In the genomic region with DNA sequence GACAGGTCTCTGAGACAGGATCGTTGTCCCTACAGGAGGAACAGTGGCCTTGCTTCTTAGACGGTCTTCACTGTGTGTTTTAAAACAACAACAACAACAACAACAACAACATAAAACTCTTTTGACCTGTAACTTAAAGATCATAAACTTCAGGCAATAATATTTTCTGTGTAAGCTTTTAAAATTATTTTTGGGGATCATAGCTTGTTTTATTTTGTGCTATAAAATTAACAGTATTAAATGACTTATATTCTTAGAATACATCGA, we compare ENCODE assay signal across 3 cellular contexts.
TF ChIP-seq lines count a peak whose summit lies in the region.

No MANE protein-coding gene starts in this region.

TF ChIP-seq in GM23338, 12 proteins besides CTCF, POLR2A, EP300 and RAD21 (continues in another document):
- TF ChIP-seq NANOG (IDR thresholded peaks at IDR 0.05; ENCODE audit: borderline replicate concordance) (no peak), POLR2AphosphoS5 (IDR thresholded peaks at IDR 0.05; ENCODE audit: low read depth) (no peak), JUNB (IDR thresholded peaks at IDR 0.05; ENCODE audit: unreplicated experiment) (no peak), CREB1 (CRISPR knock-in tag; IDR thresholded peaks at IDR 0.05; ENCODE audit: low read depth) (no peak)
- TF ChIP-seq, protein P1, sequence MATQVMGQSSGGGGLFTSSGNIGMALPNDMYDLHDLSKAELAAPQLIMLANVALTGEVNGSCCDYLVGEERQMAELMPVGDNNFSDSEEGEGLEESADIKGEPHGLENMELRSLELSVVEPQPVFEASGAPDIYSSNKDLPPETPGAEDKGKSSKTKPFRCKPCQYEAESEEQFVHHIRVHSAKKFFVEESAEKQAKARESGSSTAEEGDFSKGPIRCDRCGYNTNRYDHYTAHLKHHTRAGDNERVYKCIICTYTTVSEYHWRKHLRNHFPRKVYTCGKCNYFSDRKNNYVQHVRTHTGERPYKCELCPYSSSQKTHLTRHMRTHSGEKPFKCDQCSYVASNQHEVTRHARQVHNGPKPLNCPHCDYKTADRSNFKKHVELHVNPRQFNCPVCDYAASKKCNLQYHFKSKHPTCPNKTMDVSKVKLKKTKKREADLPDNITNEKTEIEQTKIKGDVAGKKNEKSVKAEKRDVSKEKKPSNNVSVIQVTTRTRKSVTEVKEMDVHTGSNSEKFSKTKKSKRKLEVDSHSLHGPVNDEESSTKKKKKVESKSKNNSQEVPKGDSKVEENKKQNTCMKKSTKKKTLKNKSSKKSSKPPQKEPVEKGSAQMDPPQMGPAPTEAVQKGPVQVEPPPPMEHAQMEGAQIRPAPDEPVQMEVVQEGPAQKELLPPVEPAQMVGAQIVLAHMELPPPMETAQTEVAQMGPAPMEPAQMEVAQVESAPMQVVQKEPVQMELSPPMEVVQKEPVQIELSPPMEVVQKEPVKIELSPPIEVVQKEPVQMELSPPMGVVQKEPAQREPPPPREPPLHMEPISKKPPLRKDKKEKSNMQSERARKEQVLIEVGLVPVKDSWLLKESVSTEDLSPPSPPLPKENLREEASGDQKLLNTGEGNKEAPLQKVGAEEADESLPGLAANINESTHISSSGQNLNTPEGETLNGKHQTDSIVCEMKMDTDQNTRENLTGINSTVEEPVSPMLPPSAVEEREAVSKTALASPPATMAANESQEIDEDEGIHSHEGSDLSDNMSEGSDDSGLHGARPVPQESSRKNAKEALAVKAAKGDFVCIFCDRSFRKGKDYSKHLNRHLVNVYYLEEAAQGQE (IDR thresholded peaks at IDR 0.05; ENCODE audit: unreplicated experiment) = no peak

TF ChIP-seq in K562, 482 proteins besides CTCF, POLR2A, EP300 and RAD21 (continues in another document):
- 0 out of 4 replicates have a peak, but pooled peaks of 1 of the 2 experiments have one; percentile 25 for TF ChIP-seq FOXK2 (conservative IDR thresholded peaks at IDR 0.05 in 1 of 2, IDR thresholded peaks at IDR 0.05 in 1 of 2; ENCODE audit: low read depth in 2 of 2)
- 0 out of 2 replicates have a peak, but pooled peaks have one; percentile 21 for TF ChIP-seq KDM2B (CRISPR knock-in tag; IDR thresholded peaks at IDR 0.05)
- TF ChIP-seq, protein P2, sequence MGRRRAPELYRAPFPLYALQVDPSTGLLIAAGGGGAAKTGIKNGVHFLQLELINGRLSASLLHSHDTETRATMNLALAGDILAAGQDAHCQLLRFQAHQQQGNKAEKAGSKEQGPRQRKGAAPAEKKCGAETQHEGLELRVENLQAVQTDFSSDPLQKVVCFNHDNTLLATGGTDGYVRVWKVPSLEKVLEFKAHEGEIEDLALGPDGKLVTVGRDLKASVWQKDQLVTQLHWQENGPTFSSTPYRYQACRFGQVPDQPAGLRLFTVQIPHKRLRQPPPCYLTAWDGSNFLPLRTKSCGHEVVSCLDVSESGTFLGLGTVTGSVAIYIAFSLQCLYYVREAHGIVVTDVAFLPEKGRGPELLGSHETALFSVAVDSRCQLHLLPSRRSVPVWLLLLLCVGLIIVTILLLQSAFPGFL (CRISPR knock-in tag; IDR thresholded peaks at IDR 0.05) = no peak
- TF ChIP-seq RNF2 (IDR thresholded peaks at IDR 0.05) = no peak
- TF ChIP-seq NFATC3 (IDR thresholded peaks at IDR 0.05) = 0 out of 2 replicates have a peak, but pooled peaks have one; percentile 27
- no peak for TF ChIP-seq ZNF76 (CRISPR knock-in tag; IDR thresholded peaks at IDR 0.05; ENCODE audit: borderline replicate concordance)
- no peak for TF ChIP-seq HDAC6 (IDR thresholded peaks at IDR 0.05; ENCODE audit: low read depth, low read length)
- TF ChIP-seq, protein P3, sequence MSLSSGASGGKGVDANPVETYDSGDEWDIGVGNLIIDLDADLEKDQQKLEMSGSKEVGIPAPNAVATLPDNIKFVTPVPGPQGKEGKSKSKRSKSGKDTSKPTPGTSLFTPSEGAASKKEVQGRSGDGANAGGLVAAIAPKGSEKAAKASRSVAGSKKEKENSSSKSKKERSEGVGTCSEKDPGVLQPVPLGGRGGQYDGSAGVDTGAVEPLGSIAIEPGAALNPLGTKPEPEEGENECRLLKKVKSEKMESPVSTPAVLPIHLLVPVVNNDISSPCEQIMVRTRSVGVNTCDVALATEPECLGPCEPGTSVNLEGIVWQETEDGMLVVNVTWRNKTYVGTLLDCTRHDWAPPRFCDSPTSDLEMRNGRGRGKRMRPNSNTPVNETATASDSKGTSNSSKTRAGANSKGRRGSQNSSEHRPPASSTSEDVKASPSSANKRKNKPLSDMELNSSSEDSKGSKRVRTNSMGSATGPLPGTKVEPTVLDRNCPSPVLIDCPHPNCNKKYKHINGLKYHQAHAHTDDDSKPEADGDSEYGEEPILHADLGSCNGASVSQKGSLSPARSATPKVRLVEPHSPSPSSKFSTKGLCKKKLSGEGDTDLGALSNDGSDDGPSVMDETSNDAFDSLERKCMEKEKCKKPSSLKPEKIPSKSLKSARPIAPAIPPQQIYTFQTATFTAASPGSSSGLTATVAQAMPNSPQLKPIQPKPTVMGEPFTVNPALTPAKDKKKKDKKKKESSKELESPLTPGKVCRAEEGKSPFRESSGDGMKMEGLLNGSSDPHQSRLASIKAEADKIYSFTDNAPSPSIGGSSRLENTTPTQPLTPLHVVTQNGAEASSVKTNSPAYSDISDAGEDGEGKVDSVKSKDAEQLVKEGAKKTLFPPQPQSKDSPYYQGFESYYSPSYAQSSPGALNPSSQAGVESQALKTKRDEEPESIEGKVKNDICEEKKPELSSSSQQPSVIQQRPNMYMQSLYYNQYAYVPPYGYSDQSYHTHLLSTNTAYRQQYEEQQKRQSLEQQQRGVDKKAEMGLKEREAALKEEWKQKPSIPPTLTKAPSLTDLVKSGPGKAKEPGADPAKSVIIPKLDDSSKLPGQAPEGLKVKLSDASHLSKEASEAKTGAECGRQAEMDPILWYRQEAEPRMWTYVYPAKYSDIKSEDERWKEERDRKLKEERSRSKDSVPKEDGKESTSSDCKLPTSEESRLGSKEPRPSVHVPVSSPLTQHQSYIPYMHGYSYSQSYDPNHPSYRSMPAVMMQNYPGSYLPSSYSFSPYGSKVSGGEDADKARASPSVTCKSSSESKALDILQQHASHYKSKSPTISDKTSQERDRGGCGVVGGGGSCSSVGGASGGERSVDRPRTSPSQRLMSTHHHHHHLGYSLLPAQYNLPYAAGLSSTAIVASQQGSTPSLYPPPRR (CRISPR knock-in tag; IDR thresholded peaks at IDR 0.05; ENCODE audit: borderline replicate concordance) = peak; percentile 91; the same call in 1 of the 2 replicates
- no peak for TF ChIP-seq POLR2H (tag; IDR thresholded peaks at IDR 0.05; ENCODE audit: low read depth)
- TF ChIP-seq GABPB1 (CRISPR knock-in tag; IDR thresholded peaks at IDR 0.05) = peak; percentile 4; the same call in 1 of the 2 replicates
- TF ChIP-seq SRSF7 (optimal IDR thresholded peaks at IDR 0.05; ENCODE audit: low read depth, low read length) = no peak
- TF ChIP-seq, protein P4, sequence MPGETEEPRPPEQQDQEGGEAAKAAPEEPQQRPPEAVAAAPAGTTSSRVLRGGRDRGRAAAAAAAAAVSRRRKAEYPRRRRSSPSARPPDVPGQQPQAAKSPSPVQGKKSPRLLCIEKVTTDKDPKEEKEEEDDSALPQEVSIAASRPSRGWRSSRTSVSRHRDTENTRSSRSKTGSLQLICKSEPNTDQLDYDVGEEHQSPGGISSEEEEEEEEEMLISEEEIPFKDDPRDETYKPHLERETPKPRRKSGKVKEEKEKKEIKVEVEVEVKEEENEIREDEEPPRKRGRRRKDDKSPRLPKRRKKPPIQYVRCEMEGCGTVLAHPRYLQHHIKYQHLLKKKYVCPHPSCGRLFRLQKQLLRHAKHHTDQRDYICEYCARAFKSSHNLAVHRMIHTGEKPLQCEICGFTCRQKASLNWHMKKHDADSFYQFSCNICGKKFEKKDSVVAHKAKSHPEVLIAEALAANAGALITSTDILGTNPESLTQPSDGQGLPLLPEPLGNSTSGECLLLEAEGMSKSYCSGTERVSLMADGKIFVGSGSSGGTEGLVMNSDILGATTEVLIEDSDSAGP (CRISPR knock-in tag; IDR thresholded peaks at IDR 0.05) = peak; percentile 35; the same call in 1 of the 2 replicates
- peak; percentile 28 for TF ChIP-seq NCOA4 (IDR thresholded peaks at IDR 0.05; ENCODE audit: partially characterized antibody)
- 0 out of 2 replicates have a peak, but pooled peaks have one; percentile 10 for TF ChIP-seq ZFX (CRISPR knock-in tag; IDR thresholded peaks at IDR 0.05)
- TF ChIP-seq GTF2A2 (tag; IDR thresholded peaks at IDR 0.05) = no peak
- TF ChIP-seq CHCHD3 (CRISPR knock-in tag; IDR thresholded peaks at IDR 0.05) = no peak

TF ChIP-seq in HEK293T, 16 proteins besides CTCF, POLR2A, EP300 and RAD21:
- TF ChIP-seq, protein P5, sequence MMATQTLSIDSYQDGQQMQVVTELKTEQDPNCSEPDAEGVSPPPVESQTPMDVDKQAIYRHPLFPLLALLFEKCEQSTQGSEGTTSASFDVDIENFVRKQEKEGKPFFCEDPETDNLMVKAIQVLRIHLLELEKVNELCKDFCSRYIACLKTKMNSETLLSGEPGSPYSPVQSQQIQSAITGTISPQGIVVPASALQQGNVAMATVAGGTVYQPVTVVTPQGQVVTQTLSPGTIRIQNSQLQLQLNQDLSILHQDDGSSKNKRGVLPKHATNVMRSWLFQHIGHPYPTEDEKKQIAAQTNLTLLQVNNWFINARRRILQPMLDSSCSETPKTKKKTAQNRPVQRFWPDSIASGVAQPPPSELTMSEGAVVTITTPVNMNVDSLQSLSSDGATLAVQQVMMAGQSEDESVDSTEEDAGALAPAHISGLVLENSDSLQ (IDR thresholded peaks at IDR 0.05) = no peak
- TF ChIP-seq ARNT (IDR thresholded peaks at IDR 0.05) (no peak), TARDBP (IDR thresholded peaks at IDR 0.05) (no peak), SP1 (IDR thresholded peaks at IDR 0.05) (no peak), SUZ12 (IDR thresholded peaks at IDR 0.05) (no peak), LEF1 (IDR thresholded peaks at IDR 0.05; ENCODE audit: borderline replicate concordance) (no peak), L3MBTL2 (conservative IDR thresholded peaks at IDR 0.05) (no peak), ELF4 (IDR thresholded peaks at IDR 0.05) (no peak), HDGF (IDR thresholded peaks at IDR 0.05; ENCODE audit: borderline replicate concordance) (no peak), ZNF384 (IDR thresholded peaks at IDR 0.05) (no peak), FOXK2 (IDR thresholded peaks at IDR 0.05) (no peak), CTBP1 (IDR thresholded peaks at IDR 0.05; ENCODE audit: borderline replicate concordance) (no peak), NFRKB (IDR thresholded peaks at IDR 0.05) (no peak), BHLHE40 (IDR thresholded peaks at IDR 0.05; ENCODE audit: borderline replicate concordance) (no peak), FOXM1 (IDR thresholded peaks at IDR 0.05; ENCODE audit: borderline replicate concordance) (no peak), FOXA1 (IDR thresholded peaks at IDR 0.05) (no peak)
